20 cellular contexts compared by ENCODE assay signal in genomic region chr11:68116126-68116525, GRCh38.
"Had no signal": no experiment of that assay in that cellular context is flagged by ENCODE, and none has a peak within 500 bp of the region (broad histone marks: within the 10 kb centered on the region; RNA-seq: fewer than 3 reads in every experiment).

No MANE protein-coding gene starts in this region.

- H3K27ac Mint-ChIP-seq: activated B cell treated with CpG ODN at 0.5 μM for 24 hours; activated CD4-positive, alpha-beta memory T cell treated with anti-CD3 and anti-CD28 coated beads for 36 hours; activated naive CD8-positive, alpha-beta T cell treated with anti-CD3 and anti-CD28 coated beads, Interleukin-2, amount 10 ng/mL, durations not matched to agents 7 days and 5 days; activated T-helper 1 cell treated with anti-CD3 and anti-CD28 coated beads, Interleukin-12 subunit alpha, Interleukin-12 subunit beta, Interleukin-2, Interleukin-4 antibody, amounts not matched to agents 30 ng/mL and 10 ng/mL and 1 ng/mL, durations not matched to agents 14 hours and 24 hours and 36 hours; naive B cell; stimulated activated naive B cell treated with anti-CD40 and anti-IgM and Interleukin-4, amounts not matched to agents 10 μg/mL and 1 μg/mL and 100 μg/mL, for 72 hours; T-helper 2 cell treated with Interferon-gamma antibody and Interleukin-4, amounts not matched to agents 5 μg/mL and 100 μg/mL, for 36 hours had no signal

- H3K9ac ChIP-seq: neural progenitor cell had no signal

- ATAC-seq: body of pancreas; gastrocnemius medialis; sciatic nerve; stimulated activated naive B cell treated with anti-CD40 and anti-IgM and Interleukin-4, amounts not matched to agents 10 μg/mL and 1 μg/mL and 100 μg/mL, for 72 hours had no signal

- H3K9me3 Mint-ChIP-seq: activated B cell treated with CpG ODN at 0.5 μM for 24 hours; activated CD4-positive, alpha-beta memory T cell treated with anti-CD3 and anti-CD28 coated beads for 36 hours; activated naive CD8-positive, alpha-beta T cell treated with anti-CD3 and anti-CD28 coated beads, Interleukin-2, amount 10 ng/mL, durations not matched to agents 7 days and 5 days; activated T-helper 1 cell treated with anti-CD3 and anti-CD28 coated beads, Interleukin-12 subunit alpha, Interleukin-12 subunit beta, Interleukin-2, Interleukin-4 antibody, amounts not matched to agents 30 ng/mL and 10 ng/mL and 1 ng/mL, durations not matched to agents 14 hours and 24 hours and 36 hours; naive B cell; stimulated activated naive B cell treated with anti-CD40 and anti-IgM and Interleukin-4, amounts not matched to agents 10 μg/mL and 1 μg/mL and 100 μg/mL, for 72 hours; T-helper 2 cell treated with Interferon-gamma antibody and Interleukin-4, amounts not matched to agents 5 μg/mL and 100 μg/mL, for 36 hours had no signal

- H3K27me3 Mint-ChIP-seq: activated B cell treated with CpG ODN at 0.5 μM for 24 hours; activated CD4-positive, alpha-beta memory T cell treated with anti-CD3 and anti-CD28 coated beads for 36 hours; activated naive CD8-positive, alpha-beta T cell treated with anti-CD3 and anti-CD28 coated beads, Interleukin-2, amount 10 ng/mL, durations not matched to agents 7 days and 5 days; naive B cell; stimulated activated naive B cell treated with anti-CD40 and anti-IgM and Interleukin-4, amounts not matched to agents 10 μg/mL and 1 μg/mL and 100 μg/mL, for 72 hours had no signal

- H3K4me2 ChIP-seq: neural progenitor cell had no signal

- H3K4me3 ChIP-seq: body of pancreas, gastrocnemius medialis, left ventricle myocardium inferior, neural progenitor cell, spleen had no signal

- H3K4me3 Mint-ChIP-seq: activated B cell treated with CpG ODN at 0.5 μM for 24 hours; activated CD4-positive, alpha-beta memory T cell treated with anti-CD3 and anti-CD28 coated beads for 36 hours; activated naive CD8-positive, alpha-beta T cell treated with anti-CD3 and anti-CD28 coated beads, Interleukin-2, amount 10 ng/mL, durations not matched to agents 7 days and 5 days; activated T-helper 1 cell treated with anti-CD3 and anti-CD28 coated beads, Interleukin-12 subunit alpha, Interleukin-12 subunit beta, Interleukin-2, Interleukin-4 antibody, amounts not matched to agents 30 ng/mL and 10 ng/mL and 1 ng/mL, durations not matched to agents 14 hours and 24 hours and 36 hours; T-helper 2 cell treated with Interferon-gamma antibody and Interleukin-4, amounts not matched to agents 5 μg/mL and 100 μg/mL, for 36 hours had no signal

- H3K27me3 ChIP-seq: body of pancreas, gastrocnemius medialis, neural progenitor cell, spleen had no signal

- H3K27ac ChIP-seq: gastrocnemius medialis, neural progenitor cell had no signal

- H3K9me3 ChIP-seq: body of pancreas, gastrocnemius medialis, left ventricle myocardium inferior, spleen had no signal

- FAIRE-seq: colon, urothelium cell line had no signal

- H3K36me3 Mint-ChIP-seq: naive B cell had no signal

- H3K36me3 ChIP-seq: gastrocnemius medialis, left ventricle myocardium inferior, neural progenitor cell had no signal

- H2AFZ ChIP-seq: neural progenitor cell had no signal

- DNase-seq: activated B cell treated with CpG ODN at 0.5 μM for 24 hours; activated CD4-positive, alpha-beta memory T cell treated with anti-CD3 and anti-CD28 coated beads for 36 hours; activated CD4-positive, alpha-beta T cell treated with anti-CD3 and anti-CD28 coated beads for 4 hours; activated naive CD4-positive, alpha-beta T cell treated with Interleukin-2 at 50 U/mL for 16 hours; activated naive CD8-positive, alpha-beta T cell treated with anti-CD3 and anti-CD28 coated beads, Interleukin-2, amount 10 ng/mL, durations not matched to agents 7 days and 5 days; activated T-cell treated with anti-CD3 and anti-CD28 coated beads for 4 hours; body of pancreas; caudate nucleus; gastrocnemius medialis; left ventricle myocardium inferior; mammary epithelial cell; naive B cell; spleen; stimulated activated naive B cell treated with anti-CD40 and anti-IgM and Interleukin-4, amounts not matched to agents 10 μg/mL and 1 μg/mL and 100 μg/mL, for 72 hours had no signal
